In the genomic region with DNA sequence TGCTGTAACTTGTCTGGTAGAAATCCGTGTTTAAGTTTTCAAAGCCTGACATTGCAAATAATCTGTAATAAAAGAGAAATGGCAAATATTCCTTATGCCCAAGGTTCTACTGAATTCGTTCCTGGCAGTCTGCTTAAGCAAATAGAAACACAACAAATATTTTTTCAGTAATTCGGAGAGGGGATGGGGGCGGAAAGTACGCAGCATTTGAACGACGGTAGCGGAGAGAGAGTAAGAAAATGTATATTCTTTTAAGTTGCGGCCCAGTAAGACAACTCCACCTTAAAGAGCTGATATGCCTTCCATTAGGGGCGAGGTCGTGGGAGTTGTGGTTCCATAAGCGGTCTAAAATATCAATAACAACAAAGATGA, we compare ENCODE assay signal across 8 cellular contexts.
DNase-seq lines count a peak whose midpoint lies in the region; ATAC-seq and TF ChIP-seq lines count a peak whose summit lies in the region.

No MANE protein-coding gene starts in this region.

- DNase-seq in effector memory CD8-positive, alpha-beta T cell, result no peak
- no peak for DNase-seq in stimulated activated CD4-positive, alpha-beta T cell treated with anti-CD3 and anti-CD28 coated beads, Interleukin-4, amount 100 ng/mL, for 4 hours
- DNase-seq in GOT3 (lab: John Stamatoyannopoulos, UW), result no peak
- no peak for DNase-seq in foreskin melanocyte

- H3K9me3 ChIP-seq in ES-I3 (ENCODE audit: control insufficient read depth, insufficient read depth, low read length), result no peaks in the 10 kb centered on the region
- H3K9me3 ChIP-seq in KOPT-K1 (ENCODE audit: insufficient read depth, low read length, poor library complexity, severe bottlenecking), result no peaks in the 10 kb centered on the region
- no peaks in the 10 kb centered on the region for H3K9me3 ChIP-seq in neutrophil

- peaks cover 31% of the 10 kb centered on the region for H3K36me3 Mint-ChIP-seq in effector memory CD8-positive, alpha-beta T cell (ENCODE audit: insufficient read depth)

- TF ChIP-seq CTCF in neutrophil (IDR thresholded peaks at IDR 0.05), result no peak

- H3K4me1 ChIP-seq in ES-I3 (ENCODE audit: insufficient read depth, low read length) (peaks cover 4% of the 10 kb centered on the region; the same call in 1 of the 2 replicates), neutrophil (ENCODE audit: control insufficient read depth in 1 of 2, insufficient read depth in 1 of 2, low read depth in 1 of 2, low read length in 1 of 2) (peaks cover 15 to 16% of the 10 kb centered on the region in 2 experiments)

- H3K27ac Mint-ChIP-seq in effector memory CD8-positive, alpha-beta T cell, result peak overlapping the region; percentile 96 to 97

- peak overlapping the region; percentile 79 to 86 for H3K4me3 ChIP-seq in neutrophil (ENCODE audit: low read depth in 1 of 2, low read length in 1 of 2)

- H3K9me3 Mint-ChIP-seq in effector memory CD8-positive, alpha-beta T cell, result no peaks in the 10 kb centered on the region

- H3K4me3 Mint-ChIP-seq in effector memory CD8-positive, alpha-beta T cell, result peak overlapping the region; percentile 92 to 94

- H3K27me3 Mint-ChIP-seq in effector memory CD8-positive, alpha-beta T cell, result peaks cover 0 to 6% of the 10 kb centered on the region in 2 donors

- H3K9ac ChIP-seq in ES-I3 (ENCODE audit: low read depth, low read length), result peak overlapping the region; percentile 91

- peak; percentile 1 for ATAC-seq in effector memory CD8-positive, alpha-beta T cell (replicated peaks)
- ATAC-seq in GM19463 (IDR thresholded peaks at IDR 0.05; ENCODE audit: unreplicated experiment), result no peak

- H3K27me3 ChIP-seq in neutrophil, result peaks cover 36% of the 10 kb centered on the region

- H3K36me3 ChIP-seq in ES-I3 (ENCODE audit: insufficient read depth, low read length) (peaks cover 9% of the 10 kb centered on the region), KOPT-K1 (ENCODE audit: insufficient read depth, low read length) (peaks cover 27% of the 10 kb centered on the region), neutrophil (peaks cover 24% of the 10 kb centered on the region)

- peaks cover 14 to 31% of the 10 kb centered on the region in 2 donors for H3K4me1 Mint-ChIP-seq in effector memory CD8-positive, alpha-beta T cell (ENCODE audit: low read depth in 2 of 2)

- H3K27ac ChIP-seq in KOPT-K1 (ENCODE audit: low read depth, low read length, poor library complexity, severe bottlenecking) (peak overlapping the region; percentile 60), neutrophil (peak overlapping the region; percentile 80)
